9 cellular contexts compared by ENCODE assay signal in genomic region chr7:27242580-27243339, GRCh38. TPM values are rescaled to one million over a fixed set of nuclear protein-coding genes. Genes with fewer than 3 reads are reported as not detected.
DNase-seq lines count a peak whose midpoint lies in the region; ATAC-seq, FAIRE-seq and TF ChIP-seq lines count a peak whose summit lies in the region.
"Had no signal": no experiment of that assay in that cellular context is flagged by ENCODE, and none has a peak within 500 bp of the region (broad histone marks: within the 10 kb centered on the region; RNA-seq: fewer than 3 reads in every experiment).

EVX1 (plus strand) TSS chr7:27242802; CDS start chr7:27243031, 229 bp downstream.

- H2AK5ac ChIP-seq in H9 (ENCODE audit: insufficient read length, low read length): no peak within 1 kb of the TSS

- no peak within 1 kb of the TSS for H3K9ac ChIP-seq in H9 (ENCODE audit: extremely low read depth, insufficient read length, low read length)

- H3K9me3 Mint-ChIP-seq in H9 (peaks cover 2 to 8% of the 10 kb centered on the region in 2 experiments; a peak in 3 of 5 replicates), WTC11 (no peaks in the 10 kb centered on the region)

- H3K9me3 ChIP-seq in A549 (no peaks in the 10 kb centered on the region), H9 (ENCODE audit: control insufficient read depth, low read depth, low read length) (no peaks in the 10 kb centered on the region), lower lobe of right lung (no peaks in the 10 kb centered on the region)

- no peak within 1 kb of the TSS for H3K4ac ChIP-seq in H9 (ENCODE audit: low read depth, low read length)

- no peaks in the 10 kb centered on the region for H3K79me1 ChIP-seq in H9 (ENCODE audit: insufficient read depth, low read depth, low read length, poor library complexity, severe bottlenecking)

- H3K4me2 ChIP-seq in A549 (peak within 1 kb of the TSS; percentile 75), H9 (ENCODE audit: insufficient read depth, insufficient read length, low read length) (peak within 1 kb of the TSS; percentile 14)

- no peak within 1 kb of the TSS for H3K18ac ChIP-seq in H9 (ENCODE audit: insufficient read length, low read depth, low read length)

- H3K36me3 Mint-ChIP-seq in H9 (ENCODE audit: insufficient read depth in 1 of 3, low read depth in 3 of 3): 0 out of 7 replicates have a peak, but pooled peaks cover 0 to 1% (median 0%) of the 10 kb centered on the region in 3 experiments
- no peaks in the 10 kb centered on the region for H3K36me3 Mint-ChIP-seq in WTC11

- H3K4me1 ChIP-seq in A549 (no peaks in the 10 kb centered on the region), H9 (ENCODE audit: insufficient read depth, low read length) (no peaks in the 10 kb centered on the region), lower lobe of right lung (peaks cover 38% of the 10 kb centered on the region)

- H4K5ac ChIP-seq in H9 (ENCODE audit: insufficient read length, low read depth, low read length): no peak within 1 kb of the TSS

- no peaks in the 10 kb centered on the region for H3K79me2 ChIP-seq in H9 (ENCODE audit: insufficient read depth, low read length)

- no peak within 1 kb of the TSS for H4K91ac ChIP-seq in H9 (ENCODE audit: insufficient read length, low read depth, low read length)

- FAIRE-seq in A549 (lab: Jason Lieb, UNC): no peak
- FAIRE-seq: colon had no signal

- no peak for TF ChIP-seq EP300 in A549 (IDR thresholded peaks at IDR 0.05)

- H3K27me3 ChIP-seq in H9 (ENCODE audit: insufficient read depth, low read length): peaks cover 99% of the 10 kb centered on the region
- peaks cover 100% of the 10 kb centered on the region for H3K27me3 ChIP-seq in lower lobe of right lung (ENCODE audit: low read depth)

- no peak within 1 kb of the TSS for H2BK5ac ChIP-seq in H9 (ENCODE audit: insufficient read length, low read length)

- 32% methylated on average over 47 of the region's 62 CpGs for WGBS in A549 (ENCODE audit: missing lambda C conversion rate)
- WGBS in H9 (ENCODE audit: extremely low coverage, insufficient read length, low lambda C conversion rate): no CpG with 5 or more reads among the region's 62 CpGs

- CTCF ChIA-PET in A549 (lab: Yijun Ruan, JAX) (interaction anchor here (0.7 to 1.5 kb wide), 7 partner anchors 15 to 597 kb away, joined by 3 to 5 read pairs (median 3); no protein-coding TSS in a partner anchor), WTC11 (lab: Charles Lee) (interaction anchor here (0.5 to 3.2 kb wide), 8 partner anchors 7 to 646 kb away, joined by 3 to 19 read pairs (median 4); no protein-coding TSS in a partner anchor)

- TF ChIP-seq POLR2A in A549 (IDR thresholded peaks at IDR 0.05; ENCODE audit: low read length): no peak

- no peak within 1 kb of the TSS for H3K56ac ChIP-seq in H9 (ENCODE audit: insufficient read length, low read depth, low read length)

- ATAC-seq in A549 (peak; percentile 32 to 46; a peak in 3 of 6 replicates), WTC11 (no peak), lower lobe of right lung (no peak), GM19452 (IDR thresholded peaks at IDR 0.05; ENCODE audit: unreplicated experiment) (no peak), GM18520 (IDR thresholded peaks at IDR 0.05; ENCODE audit: unreplicated experiment) (no peak), GM18907 (IDR thresholded peaks at IDR 0.05; ENCODE audit: unreplicated experiment) (no peak)

- H2BK120ac ChIP-seq in H9 (ENCODE audit: low read depth, low read length, poor library complexity, severe bottlenecking): no peak within 1 kb of the TSS

- no peak within 1 kb of the TSS for H2BK12ac ChIP-seq in H9 (ENCODE audit: insufficient read length, low read depth, low read length)

- H2AFZ ChIP-seq in H9 (ENCODE audit: low read length): no peak within 1 kb of the TSS

- no peaks in the 10 kb centered on the region for H3K36me3 ChIP-seq in lower lobe of right lung

- no peak for TF ChIP-seq CTCF in A549 (IDR thresholded peaks at IDR 0.05)
- no peak for TF ChIP-seq CTCF in H9 (conservative IDR thresholded peaks at IDR 0.05)
- no peak for TF ChIP-seq CTCF in WTC11 (IDR thresholded peaks at IDR 0.05)
- TF ChIP-seq CTCF in lower lobe of right lung (IDR thresholded peaks at IDR 0.05): no peak

- H3K27me3 Mint-ChIP-seq in H9 (ENCODE audit: low read depth) (peaks cover 98% of the 10 kb centered on the region), WTC11 (ENCODE audit: low read depth) (peaks cover 100% of the 10 kb centered on the region)

- intact Hi-C loops in lower lobe of right lung (cut with DNase I): no loop called here

- POLR2A ChIA-PET in A549 (lab: Yijun Ruan, JAX) (no interaction called here), WTC11 (lab: Charles Lee) (no interaction called here)

- no peak within 1 kb of the TSS for H3T11ph ChIP-seq in H9 (ENCODE audit: low read length)

- peak within 1 kb of the TSS in 1 of 3 experiments; percentile 40; a peak in 1 of 7 replicates for H3K27ac Mint-ChIP-seq in H9
- H3K27ac Mint-ChIP-seq in WTC11: no peak within 1 kb of the TSS

- peaks cover 3% of the 10 kb centered on the region for H3K23me2 ChIP-seq in H9 (ENCODE audit: insufficient read length, low read depth, low read length, poor library complexity, severe bottlenecking)

- no peak within 1 kb of the TSS for H3K23ac ChIP-seq in H9 (ENCODE audit: insufficient read length, low read depth, low read length)

- H4K8ac ChIP-seq in H9 (replicated peaks; ENCODE audit: insufficient read length, low read depth, low read length): no peak within 1 kb of the TSS

- peaks cover 2% of the 10 kb centered on the region for H4K20me1 ChIP-seq in H9 (ENCODE audit: control insufficient read depth, insufficient read depth, insufficient read length)

- H3K4me1 Mint-ChIP-seq in H9: peaks cover 36 to 63% of the 10 kb centered on the region in 2 experiments
- peaks cover 57% of the 10 kb centered on the region for H3K4me1 Mint-ChIP-seq in WTC11

- no peak within 1 kb of the TSS for H3K14ac ChIP-seq in H9 (ENCODE audit: insufficient read depth, low read length)

- H3K4me3 ChIP-seq in A549 (peak within 1 kb of the TSS; percentile 47), lower lobe of right lung (peak within 1 kb of the TSS; percentile 11)

- TF ChIP-seq RAD21 in A549 (conservative IDR thresholded peaks at IDR 0.05 in 1 of 2, IDR thresholded peaks at IDR 0.05 in 1 of 2): no peak

- H2BK15ac ChIP-seq in H9 (ENCODE audit: low read depth, low read length): no peak within 1 kb of the TSS

- peak in 1 of 2 experiments; percentile 13 for DNase-seq in A549 (ENCODE audit: low read depth in 1 of 2, low spot score in 1 of 2)
- peak; percentile 40 for DNase-seq in H9
- no peak for DNase-seq in WTC11 (ENCODE audit: low spot score)
- DNase-seq in lower lobe of right lung: no peak
- no peak for DNase-seq in HCEC 1CT

- H3K4me3 Mint-ChIP-seq in H9: peak within 1 kb of the TSS in 1 of 2 experiments; percentile 74; a peak in 3 of 5 replicates
- peak within 1 kb of the TSS; percentile 71 for H3K4me3 Mint-ChIP-seq in WTC11

- no peak within 1 kb of the TSS for H2BK20ac ChIP-seq in H9 (ENCODE audit: low read depth, low read length, poor library complexity, severe bottlenecking)

- H3K27ac ChIP-seq in A549 (peak within 1 kb of the TSS in 1 of 2 experiments; percentile 62; a peak in 4 of 6 replicates), H9 (ENCODE audit: insufficient read length, low read depth, low read length) (no peak within 1 kb of the TSS), lower lobe of right lung (no peak within 1 kb of the TSS)

TF ChIP-seq in A549, 52 proteins besides CTCF, POLR2A, EP300 and RAD21 (continues in another document):
- TF ChIP-seq HOXB13 (CRISPR knock-in tag; IDR thresholded peaks at IDR 0.05; ENCODE audit: low read depth): no peak
- no peak for TF ChIP-seq ESRRA (IDR thresholded peaks at IDR 0.05; ENCODE audit: borderline replicate concordance, low read length)
- TF ChIP-seq HOXA7 (CRISPR knock-in tag; IDR thresholded peaks at IDR 0.05): no peak
- TF ChIP-seq PBX3 (IDR thresholded peaks at IDR 0.05): no peak
- no peak for TF ChIP-seq RARB (CRISPR knock-in tag; IDR thresholded peaks at IDR 0.05)
- TF ChIP-seq ZNF302 (CRISPR knock-in tag; IDR thresholded peaks at IDR 0.05): no peak

TF ChIP-seq in WTC11, 78 proteins besides CTCF, POLR2A, EP300 and RAD21:
- TF ChIP-seq USF1 (CRISPR knock-in tag; IDR thresholded peaks at IDR 0.05) (no peak), TCF7 (CRISPR knock-in tag; IDR thresholded peaks at IDR 0.05; ENCODE audit: low read depth) (no peak)
TF ChIP-seq in WTC11: peak in this region for 0.

RNA-seq across cellular contexts. Expression of gene EVX1, which starts in this region (rescaled TPM):
- polyA plus RNA-seq in A549 (2011; rRNA removed): 0.05 and 0.07 TPM in 2 replicates
- polyA plus RNA-seq in A549 (2012; cell fraction: cytosol; rRNA removed): 0.03 and 0.05 TPM in 2 replicates
- 0.26 and 0.30 TPM in 2 replicates for polyA plus RNA-seq in A549 (2012; cell fraction: nucleus; rRNA removed)
- polyA plus RNA-seq in A549 (2017; fragmentation: RNase III; extraction: RNeasy Plus Mini Kit Qiagen cat#74134 plus additional on column Dnase treatment): 0.08 to 0.09 TPM in 2 of 3 replicates, not detected in the other
- polyA minus RNA-seq in A549 (2011; rRNA and poly(A)+ RNA removed): 0.17 TPM in 1 of 2 replicates, not detected in the other
- not detected in 2 replicates for total RNA-seq in H9 (2021)
- not detected in 3 replicates for total RNA-seq in WTC11 (2021)
- not detected for total RNA-seq in lower lobe of right lung

Comparison
In these comparisons a context has a peak if more than half of its experiments do, and no peak if none do; other contexts are left out.
1. Peak in ATAC-seq, H3K4me3 ChIP-seq and H3K4me2 ChIP-seq in A549; RNA of the gene not detected or under 1 TPM.
2. Peak in DNase-seq and H3K4me2 ChIP-seq in H9; RNA of the gene not detected or under 1 TPM.